In the genomic region with DNA sequence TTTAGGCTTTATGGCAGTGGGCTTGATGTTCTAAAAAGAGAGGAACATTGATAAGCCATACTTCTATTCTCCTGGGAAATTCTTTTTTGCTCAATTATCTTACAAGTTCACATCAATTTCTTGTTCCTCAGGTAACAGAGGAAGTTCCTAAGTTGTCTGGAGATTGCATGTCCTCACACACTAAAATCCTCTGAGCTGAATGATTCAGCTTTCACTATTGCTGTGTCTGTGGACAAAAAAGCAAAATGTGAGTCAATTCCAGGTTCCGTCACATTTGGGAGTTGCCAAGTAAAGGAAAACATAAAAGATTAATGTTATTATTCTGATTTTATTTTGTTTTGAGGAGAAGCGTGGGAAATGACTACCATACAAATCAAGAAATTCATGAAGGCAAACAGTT, we compare ENCODE assay signal across 1 cellular context.
TF ChIP-seq lines count a peak whose summit lies in the region.

No MANE protein-coding gene starts in this region.

TF ChIP-seq in H1, 55 proteins besides CTCF, POLR2A, EP300 and RAD21:
- TF ChIP-seq NRF1 (IDR thresholded peaks at IDR 0.05; ENCODE audit: low read depth, low read length) (no peak), KDM1A (IDR thresholded peaks at IDR 0.05; ENCODE audit: borderline replicate concordance, low read length) (no peak)
- TF ChIP-seq, protein P1, sequence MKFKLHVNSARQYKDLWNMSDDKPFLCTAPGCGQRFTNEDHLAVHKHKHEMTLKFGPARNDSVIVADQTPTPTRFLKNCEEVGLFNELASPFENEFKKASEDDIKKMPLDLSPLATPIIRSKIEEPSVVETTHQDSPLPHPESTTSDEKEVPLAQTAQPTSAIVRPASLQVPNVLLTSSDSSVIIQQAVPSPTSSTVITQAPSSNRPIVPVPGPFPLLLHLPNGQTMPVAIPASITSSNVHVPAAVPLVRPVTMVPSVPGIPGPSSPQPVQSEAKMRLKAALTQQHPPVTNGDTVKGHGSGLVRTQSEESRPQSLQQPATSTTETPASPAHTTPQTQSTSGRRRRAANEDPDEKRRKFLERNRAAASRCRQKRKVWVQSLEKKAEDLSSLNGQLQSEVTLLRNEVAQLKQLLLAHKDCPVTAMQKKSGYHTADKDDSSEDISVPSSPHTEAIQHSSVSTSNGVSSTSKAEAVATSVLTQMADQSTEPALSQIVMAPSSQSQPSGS (IDR thresholded peaks at IDR 0.05; ENCODE audit: low read length), result no peak
